In the genomic region with DNA sequence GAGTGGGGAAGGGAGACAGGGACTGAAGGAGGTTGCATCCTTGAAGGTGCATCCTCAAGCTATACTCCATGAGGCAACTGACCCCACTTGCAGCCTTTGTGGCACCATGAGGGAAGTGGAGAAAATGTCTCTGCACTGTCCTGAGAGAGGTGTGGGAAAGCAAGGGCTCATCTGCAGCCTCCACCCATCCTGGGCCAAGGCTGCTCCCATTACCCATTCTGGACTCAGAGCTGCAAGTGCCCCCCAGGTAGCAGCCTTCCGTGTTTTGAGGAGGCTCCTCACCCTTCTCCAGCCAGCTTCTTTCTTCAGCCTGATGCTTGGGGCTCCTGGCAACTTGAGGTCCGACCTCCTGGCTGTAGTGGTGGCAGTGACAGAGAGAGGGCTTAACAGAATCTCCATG, we compare ENCODE assay signal across 24 cellular contexts.
DNase-seq lines count a peak whose midpoint lies in the region; ATAC-seq, FAIRE-seq and TF ChIP-seq lines count a peak whose summit lies in the region.
"Had no signal": no experiment of that assay in that cellular context is flagged by ENCODE, and none has a peak within 500 bp of the region (broad histone marks: within the 10 kb centered on the region; RNA-seq: fewer than 3 reads in every experiment).

No MANE protein-coding gene starts in this region.

- DNase-seq in activated CD8-positive, alpha-beta memory T cell treated with anti-CD3 and anti-CD28 coated beads, Interleukin-2, amount 10 ng/mL, durations not matched to agents 7 days and 5 days, result peak; percentile 25
- no peak for DNase-seq in activated CD8-positive, alpha-beta memory T cell treated with anti-CD3 and anti-CD28 coated beads, Interleukin-2, amount 50 U/mL, for 4 hours
- DNase-seq in vagina (ENCODE audit: extremely low spot score in 2 of 2) (peak; percentile 67 to 84), H54 (ENCODE audit: insufficient read length, low spot score) (no peak)
- no peak for DNase-seq in stimulated activated CD4-positive, alpha-beta T cell treated with anti-CD3 and anti-CD28 coated beads, Interleukin-4, amount 100 ng/mL, for 24 hours
- DNase-seq: 8988T; ACHN; AML-193; BE2C; CD4-positive, alpha-beta T cell; CD8-positive, alpha-beta memory T cell; DMS 273 treated with DMSO at 0.1 percent for 48 hours; DMS79; GF-D8; GOT3; H7; HCEC 1CT had no signal

- no peaks in the 10 kb centered on the region for H3K36me3 Mint-ChIP-seq in activated CD8-positive, alpha-beta memory T cell treated with anti-CD3 and anti-CD28 coated beads, Interleukin-2, amount 10 ng/mL, durations not matched to agents 7 days and 5 days

- peaks cover 9% of the 10 kb centered on the region for H3K4me1 ChIP-seq in vagina
- H3K4me1 ChIP-seq: BE2C had no signal

- H3K27me3 ChIP-seq in vagina, result no peaks in the 10 kb centered on the region
- H3K27me3 ChIP-seq: BE2C; BLaER1 treated with 17β-estradiol and CSF1 and Interleukin-3, amounts not matched to agents 10 nM and 100 nM had no signal

- H3K27me3 Mint-ChIP-seq in activated CD8-positive, alpha-beta memory T cell treated with anti-CD3 and anti-CD28 coated beads, Interleukin-2, amount 10 ng/mL, durations not matched to agents 7 days and 5 days, result no peaks in the 10 kb centered on the region
- H3K27me3 Mint-ChIP-seq: CD4-positive, alpha-beta T cell had no signal

- CTCF ChIA-PET in activated CD8-positive, alpha-beta memory T cell treated with anti-CD3 and anti-CD28 coated beads, Interleukin-2, amount 10 ng/mL, durations not matched to agents 7 days and 5 days (lab: Charles Lee), result interaction anchor here (1.1 to 1.2 kb wide), 2 partner anchors 10 to 196 kb away, joined by 3 to 6 read pairs; no protein-coding TSS in a partner anchor

- ATAC-seq in activated CD8-positive, alpha-beta memory T cell treated with anti-CD3 and anti-CD28 coated beads, Interleukin-2, amount 10 ng/mL, durations not matched to agents 7 days and 5 days, result no peak
- ATAC-seq: A549 had no signal

- no peak for TF ChIP-seq POLR2A in vagina (IDR thresholded peaks at IDR 0.05)
- TF ChIP-seq POLR2A in H54 (IDR thresholded peaks at IDR 0.05; ENCODE audit: low read depth, low read length), result no peak

- peak overlapping the region; percentile 60 for H3K27ac ChIP-seq in KOPT-K1 (ENCODE audit: low read depth, low read length, poor library complexity, severe bottlenecking)
- no peak overlapping the region for H3K27ac ChIP-seq in vagina
- H3K27ac ChIP-seq: A549; BLaER1 treated with 17β-estradiol and CSF1 and Interleukin-3, amounts not matched to agents 10 nM and 100 nM had no signal

- TF ChIP-seq CTCF in vagina (IDR thresholded peaks at IDR 0.05), result no peak

- H3K27ac Mint-ChIP-seq in activated CD8-positive, alpha-beta memory T cell treated with anti-CD3 and anti-CD28 coated beads, Interleukin-2, amount 10 ng/mL, durations not matched to agents 7 days and 5 days, result no peak overlapping the region
- H3K27ac Mint-ChIP-seq: CD14-positive monocyte; CD4-positive, alpha-beta T cell had no signal

- intact Hi-C loops in vagina (cut with DNase I), result no loop called here

- no peak for FAIRE-seq in H54 (lab: Jason Lieb, UNC)
- FAIRE-seq: A549, D721Med, GM12891, GM18507 had no signal

- no peak overlapping the region for H3K4me3 ChIP-seq in vagina
- H3K4me3 ChIP-seq: A549; BLaER1 treated with 17β-estradiol and CSF1 and Interleukin-3, amounts not matched to agents 10 nM and 100 nM had no signal

- H3K4me1 Mint-ChIP-seq in activated CD8-positive, alpha-beta memory T cell treated with anti-CD3 and anti-CD28 coated beads, Interleukin-2, amount 10 ng/mL, durations not matched to agents 7 days and 5 days, result no peaks in the 10 kb centered on the region
- H3K4me1 Mint-ChIP-seq: CD14-positive monocyte; CD8-positive, alpha-beta memory T cell had no signal

- H3K9me3 ChIP-seq in KOPT-K1 (ENCODE audit: insufficient read depth, low read length, poor library complexity, severe bottlenecking) (no peaks in the 10 kb centered on the region), vagina (no peaks in the 10 kb centered on the region)
- H3K9me3 ChIP-seq: A549, BE2C had no signal

- H3K4me3 Mint-ChIP-seq in activated CD8-positive, alpha-beta memory T cell treated with anti-CD3 and anti-CD28 coated beads, Interleukin-2, amount 10 ng/mL, durations not matched to agents 7 days and 5 days, result no peak overlapping the region
- H3K4me3 Mint-ChIP-seq: CD14-positive monocyte; CD4-positive, alpha-beta T cell; CD8-positive, alpha-beta memory T cell had no signal

- H3K36me3 ChIP-seq in KOPT-K1 (ENCODE audit: insufficient read depth, low read length) (peaks cover 46% of the 10 kb centered on the region), vagina (no peaks in the 10 kb centered on the region)
- H3K36me3 ChIP-seq: BE2C had no signal

- no peaks in the 10 kb centered on the region for H3K9me3 Mint-ChIP-seq in activated CD8-positive, alpha-beta memory T cell treated with anti-CD3 and anti-CD28 coated beads, Interleukin-2, amount 10 ng/mL, durations not matched to agents 7 days and 5 days (ENCODE audit: low read depth)
- H3K9me3 Mint-ChIP-seq: CD4-positive, alpha-beta T cell; CD8-positive, alpha-beta memory T cell had no signal

Comparison
In these comparisons a context has a peak if more than half of its experiments do, and no peak if none do; other contexts are left out.
1. DNase-seq: peak in activated CD8-positive, alpha-beta memory T cell treated with anti-CD3 and anti-CD28 coated beads, Interleukin-2, amount 10 ng/mL, durations not matched to agents 7 days and 5 days (single experiment) and vagina (2 of 2); none in activated CD8-positive, alpha-beta memory T cell treated with anti-CD3 and anti-CD28 coated beads, Interleukin-2, amount 50 U/mL, for 4 hours (single experiment), H54 (single experiment) and stimulated activated CD4-positive, alpha-beta T cell treated with anti-CD3 and anti-CD28 coated beads, Interleukin-4, amount 100 ng/mL, for 24 hours (single experiment).